In genomic region chr1:54284781-54285563, GRCh38 we compare ENCODE assay signal across 15 cellular contexts.
A peak's percentile ranks its signal among the peaks of the same experiment; 100 is the strongest.
DNase-seq lines count a peak whose midpoint lies in the region; ATAC-seq lines count a peak whose summit lies in the region.
"Had no signal": no experiment of that assay in that cellular context is flagged by ENCODE, and none has a peak within 500 bp of the region (broad histone marks: within the 10 kb centered on the region; RNA-seq: fewer than 3 reads in every experiment).

No MANE protein-coding gene starts in this region.

- H3K36me3 Mint-ChIP-seq in activated CD4-positive, alpha-beta memory T cell treated with anti-CD3 and anti-CD28 coated beads for 36 hours: peaks cover 2% of the 10 kb centered on the region
- peaks cover 9% of the 10 kb centered on the region for H3K36me3 Mint-ChIP-seq in stimulated activated naive CD8-positive, alpha-beta T cell treated with anti-CD3 and anti-CD28 coated beads, Interleukin-15, Interleukin-2, amounts not matched to agents 100 ng/mL and 50 ng/mL, for 24 hours (ENCODE audit: low read depth)

- intact Hi-C loops in activated CD4-positive, alpha-beta memory T cell treated with anti-CD3 and anti-CD28 coated beads for 36 hours (cut with micrococcal nuclease): loop anchor here (2.0 to 10.0 kb wide), 4 partner anchors 72 to 510 kb away; partner anchors contain the start of gene SSBP3

- peak; percentile 40 for DNase-seq in activated T-cell treated with anti-CD3 and anti-CD28 coated beads, Interleukin-2, amount 50 U/mL, for 1 hour
- DNase-seq in activated T-cell treated with anti-CD3 and anti-CD28 coated beads for 4 hours (no peak), cerebellar nuclear complex (lab: John Stamatoyannopoulos, UW) (no peak), SIG-M5 (lab: John Stamatoyannopoulos, UW) (no peak)
- DNase-seq in activated CD4-positive, alpha-beta memory T cell treated with anti-CD3 and anti-CD28 coated beads for 36 hours: peak; percentile 42
- DNase-seq in effector CD8-positive, alpha-beta T cell (lab: John Stamatoyannopoulos, UW): peak; percentile 30
- DNase-seq: ACHN, caudate nucleus, DMS 273 treated with DMSO at 0.1 percent for 48 hours, NCI-H1436, NCI-H446 had no signal

- H3K4me1 Mint-ChIP-seq in activated CD4-positive, alpha-beta memory T cell treated with anti-CD3 and anti-CD28 coated beads for 36 hours (ENCODE audit: low read depth): peaks cover 71% of the 10 kb centered on the region
- H3K4me1 Mint-ChIP-seq in stimulated activated naive CD8-positive, alpha-beta T cell treated with anti-CD3 and anti-CD28 coated beads, Interleukin-15, Interleukin-2, amounts not matched to agents 100 ng/mL and 50 ng/mL, for 24 hours (ENCODE audit: low read depth): peaks cover 94% of the 10 kb centered on the region

- H3K27ac Mint-ChIP-seq in activated CD4-positive, alpha-beta memory T cell treated with anti-CD3 and anti-CD28 coated beads for 36 hours: peak overlapping the region; percentile 81
- peak overlapping the region; percentile 97 for H3K27ac Mint-ChIP-seq in stimulated activated naive CD8-positive, alpha-beta T cell treated with anti-CD3 and anti-CD28 coated beads, Interleukin-15, Interleukin-2, amounts not matched to agents 100 ng/mL and 50 ng/mL, for 24 hours

- ATAC-seq in HG03457 (IDR thresholded peaks at IDR 0.05; ENCODE audit: unreplicated experiment): no peak
- ATAC-seq: HepG2, left lobe of liver had no signal

- no peaks in the 10 kb centered on the region for H3K9me3 Mint-ChIP-seq in activated CD4-positive, alpha-beta memory T cell treated with anti-CD3 and anti-CD28 coated beads for 36 hours
- no peaks in the 10 kb centered on the region for H3K9me3 Mint-ChIP-seq in stimulated activated naive CD8-positive, alpha-beta T cell treated with anti-CD3 and anti-CD28 coated beads, Interleukin-15, Interleukin-2, amounts not matched to agents 100 ng/mL and 50 ng/mL, for 24 hours

- peak overlapping the region; percentile 50 for H3K4me3 Mint-ChIP-seq in activated CD4-positive, alpha-beta memory T cell treated with anti-CD3 and anti-CD28 coated beads for 36 hours
- H3K4me3 Mint-ChIP-seq in stimulated activated naive CD8-positive, alpha-beta T cell treated with anti-CD3 and anti-CD28 coated beads, Interleukin-15, Interleukin-2, amounts not matched to agents 100 ng/mL and 50 ng/mL, for 24 hours: peak overlapping the region; percentile 71

- no peaks in the 10 kb centered on the region for H3K27me3 Mint-ChIP-seq in activated CD4-positive, alpha-beta memory T cell treated with anti-CD3 and anti-CD28 coated beads for 36 hours
- no peaks in the 10 kb centered on the region for H3K27me3 Mint-ChIP-seq in stimulated activated naive CD8-positive, alpha-beta T cell treated with anti-CD3 and anti-CD28 coated beads, Interleukin-15, Interleukin-2, amounts not matched to agents 100 ng/mL and 50 ng/mL, for 24 hours

- POLR2A ChIA-PET in activated CD4-positive, alpha-beta memory T cell treated with anti-CD3 and anti-CD28 coated beads for 36 hours (lab: Charles Lee): interaction anchor here (1.4 kb wide), 1 partner anchor 121 kb away, joined by 3 read pairs; the partner anchor contains the start of gene SSBP3

- CTCF ChIA-PET in activated CD4-positive, alpha-beta memory T cell treated with anti-CD3 and anti-CD28 coated beads for 36 hours (lab: Charles Lee): interaction anchor here (0.7 to 1.5 kb wide), 4 partner anchors 16 to 212 kb away, joined by 3 to 4 read pairs (median 3); no protein-coding TSS in a partner anchor

Comparison
In these comparisons a context has a peak if more than half of its experiments do, and no peak if none do; other contexts are left out.
1. DNase-seq: peak in activated T-cell treated with anti-CD3 and anti-CD28 coated beads, Interleukin-2, amount 50 U/mL, for 1 hour (single experiment), activated CD4-positive, alpha-beta memory T cell treated with anti-CD3 and anti-CD28 coated beads for 36 hours (single experiment) and effector CD8-positive, alpha-beta T cell (single experiment); none in activated T-cell treated with anti-CD3 and anti-CD28 coated beads for 4 hours (single experiment), cerebellar nuclear complex (0 of 2) and SIG-M5 (single experiment).